In the genomic region with DNA sequence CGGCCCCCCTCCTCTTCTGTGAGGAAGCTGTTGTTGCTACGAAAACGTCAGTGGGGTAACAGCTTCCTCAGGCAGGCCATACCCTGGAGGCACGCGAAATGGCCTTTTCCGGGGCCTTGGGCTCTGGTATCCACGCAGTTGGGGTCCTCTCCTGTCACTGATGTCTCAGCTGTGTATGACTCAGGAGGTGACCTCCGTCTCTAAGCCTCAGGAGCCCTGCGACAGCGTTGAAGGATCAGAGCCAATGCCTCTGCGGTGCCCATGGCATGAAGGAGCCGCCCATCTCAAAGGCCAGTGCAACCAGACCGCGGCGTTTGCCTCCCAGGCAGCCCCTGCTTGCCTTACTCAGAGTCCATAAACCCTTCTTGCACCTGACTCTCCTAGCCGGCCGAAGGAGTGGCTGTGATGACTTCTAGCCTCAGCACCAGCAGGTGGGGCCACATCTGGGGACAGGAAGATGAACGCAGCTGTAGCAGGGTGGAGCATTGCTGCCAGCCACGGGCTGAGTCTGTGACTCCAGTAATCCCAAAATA, we compare ENCODE assay signal across 1 cellular context.
TF ChIP-seq lines count a peak whose summit lies in the region.

No MANE protein-coding gene starts in this region.

TF ChIP-seq in K562, 482 proteins besides CTCF, POLR2A, EP300 and RAD21 (continues in another document):
- TF ChIP-seq RBBP5 (IDR thresholded peaks at IDR 0.05; ENCODE audit: borderline replicate concordance, insufficient read depth, low read length, poor library complexity, severe bottlenecking) (no peak), TBL1XR1 (IDR thresholded peaks at IDR 0.05; ENCODE audit: low read length in 2 of 2) (no peak), ETV1 (tag; conservative IDR thresholded peaks at IDR 0.05; ENCODE audit: low read depth) (no peak), C11orf30 (IDR thresholded peaks at IDR 0.05; ENCODE audit: low read depth) (peak; percentile 6; the same call in 1 of the 2 replicates), HNRNPUL1 (IDR thresholded peaks at IDR 0.05; ENCODE audit: low read length) (no peak), FOXK1 (CRISPR knock-in tag; IDR thresholded peaks at IDR 0.05; ENCODE audit: borderline replicate concordance) (0 out of 2 replicates have a peak, but pooled peaks have one; percentile 47), NR2C1 (IDR thresholded peaks at IDR 0.05) (no peak), NR2C1 (tag; IDR thresholded peaks at IDR 0.05) (no peak), RB1 (IDR thresholded peaks at IDR 0.05; ENCODE audit: low read depth) (peak; percentile 34; the same call in 1 of the 2 replicates), NBN (IDR thresholded peaks at IDR 0.05; ENCODE audit: low read depth) (peak; percentile 55; the same call in 1 of the 2 replicates), IFI16 (CRISPR knock-in tag; IDR thresholded peaks at IDR 0.05) (no peak), ETS2 (tag; IDR thresholded peaks at IDR 0.05; ENCODE audit: borderline replicate concordance, poor library complexity, severe bottlenecking) (no peak), TCF3 (CRISPR knock-in tag; IDR thresholded peaks at IDR 0.05) (peak; percentile 11; the same call in 1 of the 2 replicates), EZH2 (IDR thresholded peaks at IDR 0.05; ENCODE audit: borderline replicate concordance, low read depth, low read length) (no peak), KLF16 (IDR thresholded peaks at IDR 0.05) (no peak), ZNF696 (CRISPR knock-in tag; conservative IDR thresholded peaks at IDR 0.05) (no peak), HDGF (IDR thresholded peaks at IDR 0.05) (0 out of 2 replicates have a peak, but pooled peaks have one; percentile 45), SLC30A9 (CRISPR knock-in tag; IDR thresholded peaks at IDR 0.05) (no peak), CHD4 (IDR thresholded peaks at IDR 0.05; ENCODE audit: insufficient read depth, insufficient replicate concordance, low read depth, low read length, poor library complexity, severe bottlenecking) (no peak), CBFA2T3 (IDR thresholded peaks at IDR 0.05) (peak; percentile 67), DACH1 (IDR thresholded peaks at IDR 0.05; ENCODE audit: partially characterized antibody) (peak; percentile 51), MAZ (CRISPR knock-in tag; conservative IDR thresholded peaks at IDR 0.05 in 1 of 2, IDR thresholded peaks at IDR 0.05 in 1 of 2) (0 out of 4 replicates have a peak, but pooled peaks of 1 of the 2 experiments have one; percentile 8), MAFK (IDR thresholded peaks at IDR 0.05; ENCODE audit: low read length) (no peak), ZNF785 (CRISPR knock-in tag; IDR thresholded peaks at IDR 0.05) (no peak), ILF3 (IDR thresholded peaks at IDR 0.05; ENCODE audit: borderline replicate concordance) (no peak), BCOR (IDR thresholded peaks at IDR 0.05) (no peak), MTA2 (IDR thresholded peaks at IDR 0.05; ENCODE audit: low read depth) (no peak), SP1 (CRISPR knock-in tag; IDR thresholded peaks at IDR 0.05) (no peak)
- TF ChIP-seq, protein P1, sequence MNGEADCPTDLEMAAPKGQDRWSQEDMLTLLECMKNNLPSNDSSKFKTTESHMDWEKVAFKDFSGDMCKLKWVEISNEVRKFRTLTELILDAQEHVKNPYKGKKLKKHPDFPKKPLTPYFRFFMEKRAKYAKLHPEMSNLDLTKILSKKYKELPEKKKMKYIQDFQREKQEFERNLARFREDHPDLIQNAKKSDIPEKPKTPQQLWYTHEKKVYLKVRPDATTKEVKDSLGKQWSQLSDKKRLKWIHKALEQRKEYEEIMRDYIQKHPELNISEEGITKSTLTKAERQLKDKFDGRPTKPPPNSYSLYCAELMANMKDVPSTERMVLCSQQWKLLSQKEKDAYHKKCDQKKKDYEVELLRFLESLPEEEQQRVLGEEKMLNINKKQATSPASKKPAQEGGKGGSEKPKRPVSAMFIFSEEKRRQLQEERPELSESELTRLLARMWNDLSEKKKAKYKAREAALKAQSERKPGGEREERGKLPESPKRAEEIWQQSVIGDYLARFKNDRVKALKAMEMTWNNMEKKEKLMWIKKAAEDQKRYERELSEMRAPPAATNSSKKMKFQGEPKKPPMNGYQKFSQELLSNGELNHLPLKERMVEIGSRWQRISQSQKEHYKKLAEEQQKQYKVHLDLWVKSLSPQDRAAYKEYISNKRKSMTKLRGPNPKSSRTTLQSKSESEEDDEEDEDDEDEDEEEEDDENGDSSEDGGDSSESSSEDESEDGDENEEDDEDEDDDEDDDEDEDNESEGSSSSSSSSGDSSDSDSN (IDR thresholded peaks at IDR 0.05; ENCODE audit: borderline replicate concordance in 1 of 2, low read depth in 2 of 2, low read length in 2 of 2): 0 out of 4 replicates have a peak, but pooled peaks of 1 of the 2 experiments have one; percentile 44
- TF ChIP-seq, protein P2, sequence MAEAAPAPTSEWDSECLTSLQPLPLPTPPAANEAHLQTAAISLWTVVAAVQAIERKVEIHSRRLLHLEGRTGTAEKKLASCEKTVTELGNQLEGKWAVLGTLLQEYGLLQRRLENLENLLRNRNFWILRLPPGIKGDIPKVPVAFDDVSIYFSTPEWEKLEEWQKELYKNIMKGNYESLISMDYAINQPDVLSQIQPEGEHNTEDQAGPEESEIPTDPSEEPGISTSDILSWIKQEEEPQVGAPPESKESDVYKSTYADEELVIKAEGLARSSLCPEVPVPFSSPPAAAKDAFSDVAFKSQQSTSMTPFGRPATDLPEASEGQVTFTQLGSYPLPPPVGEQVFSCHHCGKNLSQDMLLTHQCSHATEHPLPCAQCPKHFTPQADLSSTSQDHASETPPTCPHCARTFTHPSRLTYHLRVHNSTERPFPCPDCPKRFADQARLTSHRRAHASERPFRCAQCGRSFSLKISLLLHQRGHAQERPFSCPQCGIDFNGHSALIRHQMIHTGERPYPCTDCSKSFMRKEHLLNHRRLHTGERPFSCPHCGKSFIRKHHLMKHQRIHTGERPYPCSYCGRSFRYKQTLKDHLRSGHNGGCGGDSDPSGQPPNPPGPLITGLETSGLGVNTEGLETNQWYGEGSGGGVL (CRISPR knock-in tag; IDR thresholded peaks at IDR 0.05): no peak
- TF ChIP-seq, protein P3, sequence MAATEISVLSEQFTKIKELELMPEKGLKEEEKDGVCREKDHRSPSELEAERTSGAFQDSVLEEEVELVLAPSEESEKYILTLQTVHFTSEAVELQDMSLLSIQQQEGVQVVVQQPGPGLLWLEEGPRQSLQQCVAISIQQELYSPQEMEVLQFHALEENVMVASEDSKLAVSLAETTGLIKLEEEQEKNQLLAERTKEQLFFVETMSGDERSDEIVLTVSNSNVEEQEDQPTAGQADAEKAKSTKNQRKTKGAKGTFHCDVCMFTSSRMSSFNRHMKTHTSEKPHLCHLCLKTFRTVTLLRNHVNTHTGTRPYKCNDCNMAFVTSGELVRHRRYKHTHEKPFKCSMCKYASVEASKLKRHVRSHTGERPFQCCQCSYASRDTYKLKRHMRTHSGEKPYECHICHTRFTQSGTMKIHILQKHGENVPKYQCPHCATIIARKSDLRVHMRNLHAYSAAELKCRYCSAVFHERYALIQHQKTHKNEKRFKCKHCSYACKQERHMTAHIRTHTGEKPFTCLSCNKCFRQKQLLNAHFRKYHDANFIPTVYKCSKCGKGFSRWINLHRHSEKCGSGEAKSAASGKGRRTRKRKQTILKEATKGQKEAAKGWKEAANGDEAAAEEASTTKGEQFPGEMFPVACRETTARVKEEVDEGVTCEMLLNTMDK (IDR thresholded peaks at IDR 0.05; ENCODE audit: borderline replicate concordance, insufficient read depth, low read depth, low read length, poor library complexity, severe bottlenecking): peak; percentile 75
- TF ChIP-seq, protein P4, sequence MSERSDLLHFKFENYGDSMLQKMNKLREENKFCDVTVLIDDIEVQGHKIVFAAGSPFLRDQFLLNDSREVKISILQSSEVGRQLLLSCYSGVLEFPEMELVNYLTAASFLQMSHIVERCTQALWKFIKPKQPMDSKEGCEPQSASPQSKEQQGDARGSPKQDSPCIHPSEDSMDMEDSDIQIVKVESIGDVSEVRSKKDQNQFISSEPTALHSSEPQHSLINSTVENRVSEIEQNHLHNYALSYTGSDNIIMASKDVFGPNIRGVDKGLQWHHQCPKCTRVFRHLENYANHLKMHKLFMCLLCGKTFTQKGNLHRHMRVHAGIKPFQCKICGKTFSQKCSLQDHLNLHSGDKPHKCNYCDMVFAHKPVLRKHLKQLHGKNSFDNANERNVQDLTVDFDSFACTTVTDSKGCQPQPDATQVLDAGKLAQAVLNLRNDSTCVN (CRISPR knock-in tag; IDR thresholded peaks at IDR 0.05): no peak
- TF ChIP-seq, protein P5, sequence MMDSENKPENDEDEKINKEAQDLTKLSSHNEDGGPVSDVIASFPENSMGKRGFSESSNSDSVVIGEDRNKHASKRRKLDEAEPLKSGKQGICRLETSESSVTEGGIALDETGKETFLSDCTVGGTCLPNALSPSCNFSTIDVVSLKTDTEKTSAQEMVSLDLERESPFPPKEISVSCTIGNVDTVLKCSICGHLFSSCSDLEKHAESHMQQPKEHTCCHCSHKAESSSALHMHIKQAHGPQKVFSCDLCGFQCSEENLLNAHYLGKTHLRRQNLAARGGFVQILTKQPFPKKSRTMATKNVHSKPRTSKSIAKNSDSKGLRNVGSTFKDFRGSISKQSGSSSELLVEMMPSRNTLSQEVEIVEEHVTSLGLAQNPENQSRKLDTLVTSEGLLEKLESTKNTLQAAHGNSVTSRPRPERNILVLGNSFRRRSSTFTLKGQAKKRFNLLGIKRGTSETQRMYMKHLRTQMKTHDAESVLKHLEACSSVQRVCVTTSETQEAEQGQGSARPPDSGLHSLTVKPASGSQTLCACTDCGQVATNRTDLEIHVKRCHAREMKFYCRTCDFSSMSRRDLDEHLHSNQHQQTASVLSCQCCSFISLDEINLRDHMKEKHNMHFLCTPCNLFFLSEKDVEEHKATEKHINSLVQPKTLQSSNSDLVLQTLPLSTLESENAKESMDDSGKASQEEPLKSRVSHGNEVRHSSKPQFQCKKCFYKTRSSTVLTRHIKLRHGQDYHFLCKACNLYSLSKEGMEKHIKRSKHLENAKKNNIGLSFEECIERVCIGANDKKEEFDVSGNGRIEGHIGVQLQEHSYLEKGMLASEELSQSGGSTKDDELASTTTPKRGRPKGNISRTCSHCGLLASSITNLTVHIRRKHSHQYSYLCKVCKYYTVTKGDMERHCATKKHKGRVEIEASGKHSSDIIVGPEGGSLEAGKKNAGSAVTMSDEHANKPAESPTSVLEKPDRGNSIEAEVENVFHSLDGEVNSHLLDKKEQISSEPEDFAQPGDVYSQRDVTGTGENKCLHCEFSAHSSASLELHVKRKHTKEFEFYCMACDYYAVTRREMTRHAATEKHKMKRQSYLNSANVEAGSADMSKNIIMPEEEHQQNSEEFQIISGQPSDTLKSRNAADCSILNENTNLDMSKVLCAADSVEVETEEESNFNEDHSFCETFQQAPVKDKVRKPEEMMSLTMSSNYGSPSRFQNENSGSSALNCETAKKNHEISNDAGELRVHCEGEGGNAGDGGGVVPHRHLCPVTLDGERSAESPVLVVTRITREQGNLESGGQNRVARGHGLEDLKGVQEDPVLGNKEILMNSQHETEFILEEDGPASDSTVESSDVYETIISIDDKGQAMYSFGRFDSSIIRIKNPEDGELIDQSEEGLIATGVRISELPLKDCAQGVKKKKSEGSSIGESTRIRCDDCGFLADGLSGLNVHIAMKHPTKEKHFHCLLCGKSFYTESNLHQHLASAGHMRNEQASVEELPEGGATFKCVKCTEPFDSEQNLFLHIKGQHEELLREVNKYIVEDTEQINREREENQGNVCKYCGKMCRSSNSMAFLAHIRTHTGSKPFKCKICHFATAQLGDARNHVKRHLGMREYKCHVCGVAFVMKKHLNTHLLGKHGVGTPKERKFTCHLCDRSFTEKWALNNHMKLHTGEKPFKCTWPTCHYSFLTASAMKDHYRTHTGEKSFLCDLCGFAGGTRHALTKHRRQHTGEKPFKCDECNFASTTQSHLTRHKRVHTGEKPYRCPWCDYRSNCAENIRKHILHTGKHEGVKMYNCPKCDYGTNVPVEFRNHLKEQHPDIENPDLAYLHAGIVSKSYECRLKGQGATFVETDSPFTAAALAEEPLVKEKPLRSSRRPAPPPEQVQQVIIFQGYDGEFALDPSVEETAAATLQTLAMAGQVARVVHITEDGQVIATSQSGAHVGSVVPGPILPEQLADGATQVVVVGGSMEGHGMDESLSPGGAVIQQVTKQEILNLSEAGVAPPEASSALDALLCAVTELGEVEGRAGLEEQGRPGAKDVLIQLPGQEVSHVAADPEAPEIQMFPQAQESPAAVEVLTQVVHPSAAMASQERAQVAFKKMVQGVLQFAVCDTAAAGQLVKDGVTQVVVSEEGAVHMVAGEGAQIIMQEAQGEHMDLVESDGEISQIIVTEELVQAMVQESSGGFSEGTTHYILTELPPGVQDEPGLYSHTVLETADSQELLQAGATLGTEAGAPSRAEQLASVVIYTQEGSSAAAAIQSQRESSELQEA (IDR thresholded peaks at IDR 0.05; ENCODE audit: low read depth): 0 out of 2 replicates have a peak, but pooled peaks have one; percentile 10
- TF ChIP-seq, protein P6, sequence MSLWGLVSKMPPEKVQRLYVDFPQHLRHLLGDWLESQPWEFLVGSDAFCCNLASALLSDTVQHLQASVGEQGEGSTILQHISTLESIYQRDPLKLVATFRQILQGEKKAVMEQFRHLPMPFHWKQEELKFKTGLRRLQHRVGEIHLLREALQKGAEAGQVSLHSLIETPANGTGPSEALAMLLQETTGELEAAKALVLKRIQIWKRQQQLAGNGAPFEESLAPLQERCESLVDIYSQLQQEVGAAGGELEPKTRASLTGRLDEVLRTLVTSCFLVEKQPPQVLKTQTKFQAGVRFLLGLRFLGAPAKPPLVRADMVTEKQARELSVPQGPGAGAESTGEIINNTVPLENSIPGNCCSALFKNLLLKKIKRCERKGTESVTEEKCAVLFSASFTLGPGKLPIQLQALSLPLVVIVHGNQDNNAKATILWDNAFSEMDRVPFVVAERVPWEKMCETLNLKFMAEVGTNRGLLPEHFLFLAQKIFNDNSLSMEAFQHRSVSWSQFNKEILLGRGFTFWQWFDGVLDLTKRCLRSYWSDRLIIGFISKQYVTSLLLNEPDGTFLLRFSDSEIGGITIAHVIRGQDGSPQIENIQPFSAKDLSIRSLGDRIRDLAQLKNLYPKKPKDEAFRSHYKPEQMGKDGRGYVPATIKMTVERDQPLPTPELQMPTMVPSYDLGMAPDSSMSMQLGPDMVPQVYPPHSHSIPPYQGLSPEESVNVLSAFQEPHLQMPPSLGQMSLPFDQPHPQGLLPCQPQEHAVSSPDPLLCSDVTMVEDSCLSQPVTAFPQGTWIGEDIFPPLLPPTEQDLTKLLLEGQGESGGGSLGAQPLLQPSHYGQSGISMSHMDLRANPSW (CRISPR knock-in tag; IDR thresholded peaks at IDR 0.05): no peak
- TF ChIP-seq, protein P7, sequence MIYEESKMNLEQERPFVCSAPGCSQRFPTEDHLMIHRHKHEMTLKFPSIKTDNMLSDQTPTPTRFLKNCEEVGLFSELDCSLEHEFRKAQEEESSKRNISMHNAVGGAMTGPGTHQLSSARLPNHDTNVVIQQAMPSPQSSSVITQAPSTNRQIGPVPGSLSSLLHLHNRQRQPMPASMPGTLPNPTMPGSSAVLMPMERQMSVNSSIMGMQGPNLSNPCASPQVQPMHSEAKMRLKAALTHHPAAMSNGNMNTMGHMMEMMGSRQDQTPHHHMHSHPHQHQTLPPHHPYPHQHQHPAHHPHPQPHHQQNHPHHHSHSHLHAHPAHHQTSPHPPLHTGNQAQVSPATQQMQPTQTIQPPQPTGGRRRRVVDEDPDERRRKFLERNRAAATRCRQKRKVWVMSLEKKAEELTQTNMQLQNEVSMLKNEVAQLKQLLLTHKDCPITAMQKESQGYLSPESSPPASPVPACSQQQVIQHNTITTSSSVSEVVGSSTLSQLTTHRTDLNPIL (CRISPR knock-in tag; IDR thresholded peaks at IDR 0.05): no peak
